Comparison of ENCODE assay signal across 8 cellular contexts in the genomic region with DNA sequence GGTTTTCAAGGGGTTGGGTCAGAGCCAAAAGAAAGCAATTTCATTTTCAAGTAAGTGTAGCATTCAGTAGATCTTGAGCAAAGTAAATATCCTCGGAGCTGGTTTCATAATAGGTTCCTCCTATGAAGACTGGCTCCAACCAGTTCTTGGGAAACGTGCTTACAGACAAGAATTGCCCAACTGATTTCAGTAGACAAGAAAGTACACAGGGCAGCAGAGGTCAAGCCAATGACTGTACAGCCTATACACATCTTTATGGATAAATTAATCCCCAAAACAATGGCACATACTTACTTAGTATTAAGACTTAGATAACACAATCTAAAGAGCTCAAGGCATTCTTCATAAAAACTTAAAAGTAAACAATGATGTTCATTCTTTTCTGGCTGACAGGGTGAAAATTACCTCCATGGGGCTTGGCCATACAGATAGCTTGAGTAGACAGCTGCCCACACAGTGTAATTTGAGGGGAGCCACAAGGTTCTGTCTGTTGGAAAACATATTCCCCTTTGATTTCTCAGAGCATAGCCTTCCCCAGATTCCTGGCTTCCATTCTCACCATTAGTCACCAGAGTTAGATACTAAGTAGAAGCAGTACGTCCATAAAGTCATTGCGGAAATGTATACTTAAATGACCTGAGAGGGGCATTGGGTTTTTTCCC.
DNase-seq lines count a peak whose midpoint lies in the region; TF ChIP-seq lines count a peak whose summit lies in the region.

No MANE protein-coding gene starts in this region.

- no peak for TF ChIP-seq POLR2A in NB4 (IDR thresholded peaks at IDR 0.05; ENCODE audit: extremely low read depth, insufficient read length)

- TF ChIP-seq CTCF in NB4 (IDR thresholded peaks at IDR 0.05; ENCODE audit: low read depth, low read length) = no peak
- no peak for TF ChIP-seq CTCF in cardiac fibroblast (IDR thresholded peaks at IDR 0.05; ENCODE audit: low read depth, low read length)

- peaks cover 0 to 4% of the 10 kb centered on the region in 2 donors for H3K4me1 ChIP-seq in muscle layer of duodenum (ENCODE audit: control insufficient read depth in 1 of 2, insufficient read depth in 2 of 2, low read length in 2 of 2)

- no peaks in the 10 kb centered on the region for H3K27me3 ChIP-seq in muscle layer of duodenum (ENCODE audit: low read depth, low read length)

- peak; percentile 32 for DNase-seq in AG20443 (ENCODE audit: low spot score)
- DNase-seq in NB4 (ENCODE audit: low read depth) = peak; percentile 94
- DNase-seq in cardiac fibroblast (ENCODE audit: low read depth in 2 of 2) = peak; percentile 92
- no peak for DNase-seq in NK-92 treated with Interleukin-12 subunit alpha and Interleukin-12 subunit beta, amount 100 ng/mL, for 24 hours (lab: John Stamatoyannopoulos, UW)
- DNase-seq in activated CD4-positive, alpha-beta T cell treated with anti-CD3 and anti-CD28 coated beads for 1 hour = no peak
- no peak for DNase-seq in NCI-H1092 (lab: John Stamatoyannopoulos, UW)
- DNase-seq in NCI-H345 (lab: John Stamatoyannopoulos, UW) = no peak

- peak overlapping the region; percentile 56 for H3K27ac ChIP-seq in muscle layer of duodenum (ENCODE audit: low read length)

- H3K4me3 ChIP-seq in NB4 (ENCODE audit: low read depth, low read length) (peak overlapping the region; percentile 33), cardiac fibroblast (replicated peaks in 1 of 2; ENCODE audit: low read depth in 2 of 2, low read length in 2 of 2) (no peak overlapping the region), muscle layer of duodenum (ENCODE audit: low read depth in 1 of 2, low read length in 2 of 2) (no peak overlapping the region)

- H3K36me3 ChIP-seq in muscle layer of duodenum (ENCODE audit: control insufficient read depth in 1 of 2, insufficient read depth in 2 of 2, low read length in 2 of 2) = no peaks in the 10 kb centered on the region

- no peaks in the 10 kb centered on the region for H3K9me3 ChIP-seq in muscle layer of duodenum (ENCODE audit: control insufficient read depth in 1 of 2, low read length in 2 of 2)

Comparison
In these comparisons a context has a peak if more than half of its experiments do, and no peak if none do; other contexts are left out.
1. DNase-seq: peak in AG20443 (single experiment), NB4 (single experiment) and cardiac fibroblast (2 of 2); none in NK-92 treated with Interleukin-12 subunit alpha and Interleukin-12 subunit beta, amount 100 ng/mL, for 24 hours (single experiment), activated CD4-positive, alpha-beta T cell treated with anti-CD3 and anti-CD28 coated beads for 1 hour (single experiment), NCI-H1092 (single experiment) and NCI-H345 (single experiment).